ENCODE assay signal across 21 cellular contexts in the genomic region with DNA sequence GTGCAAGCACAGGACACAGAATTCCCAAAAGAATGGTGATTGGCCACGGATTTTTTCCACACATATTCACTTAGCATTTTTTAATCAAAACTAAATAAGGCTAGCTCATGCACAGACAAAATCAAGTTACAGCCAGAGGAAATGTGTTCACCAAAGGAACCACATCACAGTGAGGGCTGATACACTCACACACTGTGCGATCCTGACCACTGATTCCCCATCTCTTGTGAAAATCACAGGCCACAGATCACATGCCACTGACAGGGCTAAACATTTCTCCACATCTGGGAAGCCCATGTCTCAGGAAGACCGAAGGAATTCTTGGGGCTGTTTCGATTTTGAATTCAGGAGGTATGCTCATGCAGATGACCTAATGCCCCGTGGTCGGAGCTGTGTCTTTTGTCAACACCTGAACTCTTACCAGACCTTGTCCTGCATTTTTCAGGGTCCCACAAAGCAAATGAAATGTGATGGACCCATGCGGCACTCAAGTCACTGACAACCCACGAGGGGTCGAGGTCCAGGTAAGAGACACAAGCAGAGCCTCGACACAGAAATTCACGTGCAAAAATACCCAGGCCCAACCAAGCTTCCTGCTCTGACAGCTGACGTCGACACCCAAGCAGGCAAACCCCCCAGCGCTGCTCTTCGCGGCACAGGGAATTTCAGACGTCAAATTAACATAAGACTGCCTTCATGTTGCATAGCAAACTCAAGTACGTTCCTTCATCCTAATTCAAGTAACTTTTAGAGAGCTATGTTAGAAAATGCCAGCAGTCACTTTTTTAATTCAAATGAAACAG.
DNase-seq lines count a peak whose midpoint lies in the region; TF ChIP-seq lines count a peak whose summit lies in the region.
"Had no signal": no experiment of that assay in that cellular context is flagged by ENCODE, and none has a peak within 500 bp of the region (broad histone marks: within the 10 kb centered on the region; RNA-seq: fewer than 3 reads in every experiment).

No MANE protein-coding gene starts in this region.

- H3K36me3 ChIP-seq in fibroblast of lung (ENCODE audit: control insufficient read depth, insufficient read depth, low read length): no peaks in the 10 kb centered on the region
- H3K36me3 ChIP-seq: brain microvascular endothelial cell, esophagus muscularis mucosa, lower lobe of right lung had no signal

- no peaks in the 10 kb centered on the region for H3K9me3 ChIP-seq in fibroblast of lung (ENCODE audit: control insufficient read depth, insufficient read depth, low read depth, low read length)
- H3K9me3 ChIP-seq: esophagus muscularis mucosa, lower lobe of right lung had no signal

- H3K27me3 Mint-ChIP-seq in nephron progenitor cell (ENCODE audit: low read depth, poor library complexity): no peaks in the 10 kb centered on the region
- H3K27me3 Mint-ChIP-seq: dendritic cell treated with granulocyte-macrophage colony-stimulating factor and Interleukin-4, amounts not matched to agents 40 ng/mL and 50 ng/mL, for 4 days had no signal

- H3K9me3 Mint-ChIP-seq in nephron progenitor cell: no peaks in the 10 kb centered on the region
- H3K9me3 Mint-ChIP-seq: dendritic cell treated with granulocyte-macrophage colony-stimulating factor and Interleukin-4, amounts not matched to agents 40 ng/mL and 50 ng/mL, for 4 days had no signal

- peaks cover 94% of the 10 kb centered on the region for H3K4me1 Mint-ChIP-seq in nephron progenitor cell

- H3K36me3 Mint-ChIP-seq in nephron progenitor cell (ENCODE audit: low read depth): peaks cover 35% of the 10 kb centered on the region

- TF ChIP-seq CTCF in fibroblast of lung (conservative IDR thresholded peaks at IDR 0.05 in 1 of 2, IDR thresholded peaks at IDR 0.05 in 1 of 2; ENCODE audit: low read depth in 1 of 2, low read length in 2 of 2) (no peak), nephron progenitor cell (IDR thresholded peaks at IDR 0.05) (no peak)

- H3K27ac Mint-ChIP-seq in nephron progenitor cell: peak overlapping the region; percentile 71
- H3K27ac Mint-ChIP-seq: dendritic cell treated with granulocyte-macrophage colony-stimulating factor and Interleukin-4, amounts not matched to agents 40 ng/mL and 50 ng/mL, for 4 days had no signal

- DNase-seq in EL: peak; percentile 18
- DNase-seq in LHCN-M2 (ENCODE audit: low read depth): peak; percentile 6
- DNase-seq in fibroblast of lung (ENCODE audit: low read depth in 2 of 2): peak; percentile 42 to 63
- DNase-seq in nephron progenitor cell: no peak
- DNase-seq in DMS53 (lab: John Stamatoyannopoulos, UW): no peak
- DNase-seq in NCI-H187 treated with DMSO at 0.1 percent for 48 hours (lab: John Stamatoyannopoulos, UW): no peak
- no peak for DNase-seq in NK-92 (lab: John Stamatoyannopoulos, UW; ENCODE audit: unreplicated experiment)
- DNase-seq in stimulated activated CD4-positive, alpha-beta T cell treated with anti-CD3 and anti-CD28 coated beads, Interleukin-2, amount 100 ng/mL, for 48 hours: no peak
- DNase-seq: activated naive CD4-positive, alpha-beta T cell; brain microvascular endothelial cell; DMS 273 treated with DMSO at 0.1 percent for 48 hours; lower lobe of right lung; NCI-H2081; NCI-H526; PC-9; retina; stimulated activated CD4-positive, alpha-beta T cell treated with anti-CD3 and anti-CD28 coated beads, Interleukin-1b, Interleukin-23, amount 100 ng/mL, for 48 hours; substantia nigra had no signal

- no peak overlapping the region for H2AFZ ChIP-seq in fibroblast of lung (ENCODE audit: low read length)
- H2AFZ ChIP-seq: PC-9 had no signal

- peaks cover 34% of the 10 kb centered on the region for H3K79me2 ChIP-seq in fibroblast of lung (ENCODE audit: control insufficient read depth, insufficient read depth, low read length)

- no peaks in the 10 kb centered on the region for H3K4me1 ChIP-seq in fibroblast of lung (ENCODE audit: control insufficient read depth, extremely low read depth, insufficient read depth, low read length)

- H3K27me3 ChIP-seq in fibroblast of lung (ENCODE audit: control insufficient read depth, insufficient read depth, low read length): no peaks in the 10 kb centered on the region
- H3K27me3 ChIP-seq: brain microvascular endothelial cell, esophagus muscularis mucosa had no signal

- H3K4me3 Mint-ChIP-seq in nephron progenitor cell: no peak overlapping the region
- H3K4me3 Mint-ChIP-seq: dendritic cell treated with granulocyte-macrophage colony-stimulating factor and Interleukin-4, amounts not matched to agents 40 ng/mL and 50 ng/mL, for 4 days had no signal

- no peak overlapping the region for H3K27ac ChIP-seq in fibroblast of lung (ENCODE audit: insufficient read depth, low read length)
- H3K27ac ChIP-seq: brain microvascular endothelial cell, esophagus muscularis mucosa, lower lobe of right lung, PC-9, VCaP had no signal

- no peak overlapping the region for H3K4me3 ChIP-seq in fibroblast of lung (replicated peaks in 1 of 4; ENCODE audit: control extremely low read depth in 1 of 4, insufficient read depth in 1 of 4, low read depth in 3 of 4, low read length in 4 of 4)
- H3K4me3 ChIP-seq: esophagus muscularis mucosa, lower lobe of right lung, PC-9 had no signal

- H3K9ac ChIP-seq in fibroblast of lung (ENCODE audit: insufficient read depth, low read length): no peak overlapping the region

- no peak overlapping the region for H3K4me2 ChIP-seq in fibroblast of lung (ENCODE audit: extremely low read depth, insufficient read depth, low read length)
- H3K4me2 ChIP-seq: PC-9 had no signal

- H4K20me1 ChIP-seq in fibroblast of lung (ENCODE audit: control insufficient read depth, extremely low read depth, insufficient read depth, low read length): peaks cover 2% of the 10 kb centered on the region

Comparison
In these comparisons a context has a peak if more than half of its experiments do, and no peak if none do; other contexts are left out.
1. DNase-seq: peak in EL (single experiment), LHCN-M2 (single experiment) and fibroblast of lung (2 of 2); none in nephron progenitor cell (single experiment), DMS53 (single experiment), NCI-H187 treated with DMSO at 0.1 percent for 48 hours (single experiment), NK-92 (single experiment) and stimulated activated CD4-positive, alpha-beta T cell treated with anti-CD3 and anti-CD28 coated beads, Interleukin-2, amount 100 ng/mL, for 48 hours (0 of 2).